In genomic region chr1:184035719-184036516, GRCh38 we compare ENCODE assay signal across 8 cellular contexts. TPM values are rescaled to one million over a fixed set of nuclear protein-coding genes. Genes with fewer than 3 reads are reported as not detected.
DNase-seq lines count a peak whose midpoint lies in the region; ATAC-seq, FAIRE-seq and TF ChIP-seq lines count a peak whose summit lies in the region.

No MANE protein-coding gene starts in this region.

- intact Hi-C loops in kidney (cut with DNase I) (no loop called here), stomach (cut with DNase I; ENCODE audit: low total_unique reads) (no loop called here)

- no peaks in the 10 kb centered on the region for H3K9me2 ChIP-seq in SK-N-SH

- TF ChIP-seq CTCF in SK-N-SH (IDR thresholded peaks at IDR 0.05) (no peak), kidney (IDR thresholded peaks at IDR 0.05; ENCODE audit: borderline replicate concordance, extremely low read depth, insufficient read depth) (no peak), stomach (IDR thresholded peaks at IDR 0.05) (no peak)

- WGBS in SK-N-SH (ENCODE audit: low lambda C conversion rate) = 43% methylated on average over 31 of the region's 31 CpGs
- 15 to 23% (median 19%) methylated on average over 31 of the region's 31 CpGs for WGBS in stomach, 5 donors

- H3K79me2 ChIP-seq in SK-N-SH (ENCODE audit: insufficient read depth) = no peaks in the 10 kb centered on the region

- H3K27me3 Mint-ChIP-seq in activated naive CD8-positive, alpha-beta T cell = peaks cover 48% of the 10 kb centered on the region

- TF ChIP-seq RAD21 in SK-N-SH (IDR thresholded peaks at IDR 0.05; ENCODE audit: low read length) = no peak

- POLR2A ChIA-PET in SK-N-SH (lab: Yijun Ruan, JAX) = no interaction called here

- H3K9me3 ChIP-seq in SK-N-SH = no peaks in the 10 kb centered on the region
- H3K9me3 ChIP-seq in kidney (ENCODE audit: control insufficient read depth in 1 of 2, low read length in 2 of 2) = no peaks in the 10 kb centered on the region
- H3K9me3 ChIP-seq in stomach = no peaks in the 10 kb centered on the region

- no peak for DNase-seq in SK-N-SH
- peak; percentile 74 for DNase-seq in kidney
- DNase-seq in stomach = no peak

- H3K4me3 Mint-ChIP-seq in activated naive CD8-positive, alpha-beta T cell = peak overlapping the region; percentile 62

- H4K20me1 ChIP-seq in SK-N-SH (ENCODE audit: insufficient read depth) = no peaks in the 10 kb centered on the region

- CTCF ChIA-PET in SK-N-SH (lab: Yijun Ruan, JAX) = interaction anchor here (0.8 to 1.9 kb wide), 5 partner anchors 13 to 380 kb away, joined by 3 to 5 read pairs (median 4); no protein-coding TSS in a partner anchor

- FAIRE-seq in kidney (lab: Jason Lieb, UNC) = no peak

- H3K4me1 ChIP-seq in SK-N-SH (ENCODE audit: control insufficient read depth in 1 of 2, insufficient read depth in 2 of 2, low read depth in 1 of 2, low read length in 1 of 2) = peaks cover 4 to 23% of the 10 kb centered on the region in 2 experiments; a peak in 2 of 4 replicates
- H3K4me1 ChIP-seq in kidney (ENCODE audit: control insufficient read depth in 1 of 2, insufficient read depth in 1 of 2, low read depth in 1 of 2, low read length in 2 of 2) = peaks cover 0 to 12% of the 10 kb centered on the region in 2 donors
- peaks cover 10 to 24% (median 21%) of the 10 kb centered on the region in 4 donors for H3K4me1 ChIP-seq in stomach

- TF ChIP-seq EP300 in SK-N-SH (IDR thresholded peaks at IDR 0.05; ENCODE audit: borderline replicate concordance in 1 of 2, low read depth in 1 of 2, low read length in 1 of 2) (no peak), stomach (IDR thresholded peaks at IDR 0.05) (no peak)

- TF ChIP-seq POLR2A in stomach (IDR thresholded peaks at IDR 0.05) = no peak

- H3K36me3 Mint-ChIP-seq in activated naive CD8-positive, alpha-beta T cell = peaks cover 3% of the 10 kb centered on the region

- peak overlapping the region; percentile 88 for H3K4me2 ChIP-seq in SK-N-SH

- H2AFZ ChIP-seq in SK-N-SH (ENCODE audit: low read depth) = peak overlapping the region; percentile 84

- no peak overlapping the region for H3K27ac Mint-ChIP-seq in activated naive CD8-positive, alpha-beta T cell

- peaks cover 12% of the 10 kb centered on the region for H3F3A ChIP-seq in SK-N-SH (replicated peaks; ENCODE audit: insufficient read depth)

- ATAC-seq in SK-N-SH treated with all-trans-retinoic acid at 6 μM for 48 hours = no peak
- no peak for ATAC-seq in HG03045 (IDR thresholded peaks at IDR 0.05; ENCODE audit: unreplicated experiment)
- no peak for ATAC-seq in GM21423 (IDR thresholded peaks at IDR 0.05; ENCODE audit: unreplicated experiment)
- ATAC-seq in GM19035 (IDR thresholded peaks at IDR 0.05; ENCODE audit: unreplicated experiment) = no peak

- H3K36me3 ChIP-seq in SK-N-SH (replicated peaks in 1 of 2; ENCODE audit: control insufficient read depth in 1 of 2, insufficient read depth in 2 of 2, low read length in 1 of 2) (no peaks in the 10 kb centered on the region), kidney (ENCODE audit: control insufficient read depth in 1 of 2, insufficient read depth in 2 of 2, low read length in 2 of 2) (no peaks in the 10 kb centered on the region), stomach (no peaks in the 10 kb centered on the region)

- H3K4me1 Mint-ChIP-seq in activated naive CD8-positive, alpha-beta T cell (ENCODE audit: low read depth) = peaks cover 13% of the 10 kb centered on the region

- H3K27me3 ChIP-seq in SK-N-SH (ENCODE audit: insufficient read depth) (no peaks in the 10 kb centered on the region), stomach (peaks cover 0 to 30% (median 15%) of the 10 kb centered on the region in 3 donors)

- H3K27ac ChIP-seq in SK-N-SH (ENCODE audit: low read depth in 2 of 2, low read length in 1 of 2) (no peak overlapping the region), kidney (ENCODE audit: low read depth in 2 of 2, low read length in 2 of 2) (no peak overlapping the region), stomach (peak overlapping the region in 2 of 5 donors; percentile 52 to 80)

- H3K9ac ChIP-seq in SK-N-SH (peak overlapping the region; percentile 43; the same call in 1 of the 2 replicates), kidney (ENCODE audit: low read length in 2 of 2) (no peak overlapping the region)

- H3K4me3 ChIP-seq in SK-N-SH (ENCODE audit: low read depth in 2 of 2, low read length in 1 of 2) (peak overlapping the region; percentile 68 to 75), kidney (ENCODE audit: low read length in 2 of 2) (peak overlapping the region; percentile 65), stomach (peak overlapping the region; percentile 67 to 91 (median 74))

- no peaks in the 10 kb centered on the region for H3K9me3 Mint-ChIP-seq in activated naive CD8-positive, alpha-beta T cell (ENCODE audit: low read depth)

TF ChIP-seq in SK-N-SH, 30 proteins besides CTCF, POLR2A, EP300 and RAD21:
- TF ChIP-seq SMC3 (IDR thresholded peaks at IDR 0.05; ENCODE audit: low read depth, low read length) = no peak
- no peak for TF ChIP-seq MXI1 (IDR thresholded peaks at IDR 0.05; ENCODE audit: low read depth, low read length)

TF ChIP-seq in SK-N-SH treated with all-trans-retinoic acid at 6 μM for 48 hours, 23 proteins besides CTCF, POLR2A, EP300 and RAD21 (continues in another document):
- TF ChIP-seq CSRNP3 (CRISPR knock-in tag; IDR thresholded peaks at IDR 0.05) = no peak
- no peak for TF ChIP-seq PATZ1 (CRISPR knock-in tag; IDR thresholded peaks at IDR 0.05; ENCODE audit: borderline replicate concordance)
- no peak for TF ChIP-seq ISL1 (CRISPR knock-in tag; IDR thresholded peaks at IDR 0.05)
- TF ChIP-seq ZNF565 (CRISPR knock-in tag; conservative IDR thresholded peaks at IDR 0.05; ENCODE audit: low read depth) = no peak
- no peak for TF ChIP-seq RARB (CRISPR knock-in tag; IDR thresholded peaks at IDR 0.05)
- TF ChIP-seq PPARA (CRISPR knock-in tag; IDR thresholded peaks at IDR 0.05; ENCODE audit: borderline replicate concordance) = no peak
- TF ChIP-seq ZNF8 (CRISPR knock-in tag; IDR thresholded peaks at IDR 0.05) = no peak
- TF ChIP-seq ZFP30 (CRISPR knock-in tag; IDR thresholded peaks at IDR 0.05) = no peak
- TF ChIP-seq SNAI2 (CRISPR knock-in tag; IDR thresholded peaks at IDR 0.05) = no peak
- TF ChIP-seq OSR1 (CRISPR knock-in tag; IDR thresholded peaks at IDR 0.05) = no peak

RNA-seq across cellular contexts. Expression of gene COLGALT2, which starts 1.6 kb away (rescaled TPM):
- polyA plus RNA-seq in SK-N-SH (2012; rRNA removed) = 4.4 and 6.2 TPM in 2 replicates
- polyA plus RNA-seq in SK-N-SH (2012; cell fraction: cytosol; rRNA removed) = 4.9 and 5.9 TPM in 2 replicates
- 12.8 and 14.6 TPM in 2 replicates for polyA plus RNA-seq in SK-N-SH (2012; cell fraction: nucleus; rRNA removed)
- 0.91 TPM for total RNA-seq in kidney
- polyA plus RNA-seq in kidney (ENCODE audit: insufficient read depth, low read depth, low replicate concordance) = 1.8 TPM
- 1 to 10 TPM in 2 of 5 donors, under 1 TPM in 2, not detected in 1; 0.45 to 3.5 (median 0.94) TPM for total RNA-seq in stomach
- polyA plus RNA-seq in stomach = under 1 TPM in 2 of 3 donors, not detected in 1; 0.31 to 0.95 TPM

RNA-seq across cellular contexts. Expression of gene TSEN15, which starts 15.6 kb away (rescaled TPM):
- polyA plus RNA-seq in SK-N-SH (2012; rRNA removed) (28.4 and 29.0 TPM in 2 replicates), kidney (ENCODE audit: insufficient read depth, low read depth, low replicate concordance) (24.7 TPM), stomach (10 to 100 TPM; 17.7 to 22.7 (median 17.9) TPM)
- polyA plus RNA-seq in SK-N-SH (2012; cell fraction: cytosol; rRNA removed) = 29.9 and 33.7 TPM in 2 replicates
- 21.6 and 24.2 TPM in 2 replicates for polyA plus RNA-seq in SK-N-SH (2012; cell fraction: nucleus; rRNA removed)
- total RNA-seq in kidney (25.6 TPM), stomach (100 to 1,000 TPM in 1 of 5 donors, 10 to 100 TPM in 4; 11.6 to 137 (median 35.7) TPM)
